ENCODE assay signal across 8 cellular contexts in genomic region chr10:72328045-72328828, GRCh38. TPM values are rescaled to one million over a fixed set of nuclear protein-coding genes. Genes with fewer than 3 reads are reported as not detected.
DNase-seq lines count a peak whose midpoint lies in the region; ATAC-seq and TF ChIP-seq lines count a peak whose summit lies in the region.

No MANE protein-coding gene starts in this region.

- H3K4me3 Mint-ChIP-seq in stimulated activated naive CD8-positive, alpha-beta T cell treated with anti-CD3 and anti-CD28 coated beads, Interleukin-15, amount 100 ng/mL, for 72 hours = peak overlapping the region; percentile 95 to 98

- H3K9me3 Mint-ChIP-seq in stimulated activated naive CD8-positive, alpha-beta T cell treated with anti-CD3 and anti-CD28 coated beads, Interleukin-15, amount 100 ng/mL, for 72 hours = no peaks in the 10 kb centered on the region

- DNase-seq in AG20443 (ENCODE audit: low spot score) (peak; percentile 73), OCI-LY7 (ENCODE audit: low spot score) (peak; percentile 68), cardiac fibroblast (ENCODE audit: low read depth in 2 of 2) (peak; percentile 80 to 83), kidney tubule cell (ENCODE audit: low spot score) (peak; percentile 77), middle frontal gyrus (ENCODE audit: extremely low spot score, low spot score) (no peak)
- DNase-seq in stimulated activated naive CD8-positive, alpha-beta T cell treated with anti-CD3 and anti-CD28 coated beads, Interleukin-15, amount 100 ng/mL, for 72 hours = peak; percentile 56 to 77

- peak; percentile 10 for ATAC-seq in stimulated activated naive CD8-positive, alpha-beta T cell treated with anti-CD3 and anti-CD28 coated beads, Interleukin-15, amount 100 ng/mL, for 72 hours
- ATAC-seq in HG02798 (IDR thresholded peaks at IDR 0.05; ENCODE audit: poor library complexity, unreplicated experiment) = no peak

- H4K20me1 ChIP-seq in OCI-LY7 (ENCODE audit: insufficient read depth, low read length) = no peaks in the 10 kb centered on the region

- H2AFZ ChIP-seq in OCI-LY7 (ENCODE audit: low read length) = peak overlapping the region; percentile 39; the same call in 1 of the 2 replicates

- peaks cover 90% of the 10 kb centered on the region for H3K4me1 Mint-ChIP-seq in stimulated activated naive CD8-positive, alpha-beta T cell treated with anti-CD3 and anti-CD28 coated beads, Interleukin-15, amount 100 ng/mL, for 72 hours

- peak overlapping the region; percentile 80 for H3K27ac ChIP-seq in OCI-LY7 (ENCODE audit: low read depth, low read length, poor library complexity, severe bottlenecking)

- CTCF ChIA-PET in OCI-LY7 (lab: Charles Lee; ENCODE audit: unreplicated experiment) = interaction anchor here (0.6 kb wide), 1 partner anchor 597 kb away, joined by 5 read pairs; no protein-coding TSS in a partner anchor

- POLR2A ChIA-PET in OCI-LY7 (lab: Charles Lee) = interaction anchor here (0.6 to 2.5 kb wide), 5 partner anchors 8 to 67 kb away, joined by 3 to 35 read pairs (median 4); no protein-coding TSS in a partner anchor

- peaks cover 3% of the 10 kb centered on the region; the same call in 1 of the 2 replicates for H3K36me3 ChIP-seq in OCI-LY7 (ENCODE audit: insufficient read depth, low read length)

- no TSS peak for BruUV-seq in OCI-LY7 (replicated peaks; lab: Mats Ljungman, UMichigan)

- H3K79me2 ChIP-seq in OCI-LY7 (ENCODE audit: insufficient read depth, low read depth, low read length) = no peaks in the 10 kb centered on the region

- H3K27ac Mint-ChIP-seq in stimulated activated naive CD8-positive, alpha-beta T cell treated with anti-CD3 and anti-CD28 coated beads, Interleukin-15, amount 100 ng/mL, for 72 hours = peak overlapping the region; percentile 100

- H3K4me3 ChIP-seq in OCI-LY7 (ENCODE audit: low read depth, low read length, poor library complexity, severe bottlenecking) (no peak overlapping the region), cardiac fibroblast (replicated peaks in 1 of 2; ENCODE audit: low read depth in 2 of 2, low read length in 2 of 2) (no peak overlapping the region)

- intact Hi-C loops in OCI-LY7 (cut with micrococcal nuclease; ENCODE audit: unreplicated experiment) = loop anchor here (1.0 to 2.0 kb wide), 2 partner anchors 201 to 280 kb away; no protein-coding TSS in a partner anchor

- no peaks in the 10 kb centered on the region for H3K9me2 ChIP-seq in OCI-LY7 (ENCODE audit: insufficient read depth, low read length)

- H3K9me3 ChIP-seq in OCI-LY7 (ENCODE audit: low read length) = no peaks in the 10 kb centered on the region

- peak overlapping the region; percentile 56 for H3K4me2 ChIP-seq in OCI-LY7 (ENCODE audit: low read length)

- peak; percentile 53 for TF ChIP-seq CTCF in GM12873 (IDR thresholded peaks at IDR 0.05; ENCODE audit: insufficient read depth, low read depth, low read length, missing control alignments)
- TF ChIP-seq CTCF in OCI-LY7 (conservative IDR thresholded peaks at IDR 0.05; ENCODE audit: low read length) = peak; percentile 87
- peak; percentile 63 for TF ChIP-seq CTCF in cardiac fibroblast (IDR thresholded peaks at IDR 0.05; ENCODE audit: low read depth, low read length)

- H3K27me3 Mint-ChIP-seq in stimulated activated naive CD8-positive, alpha-beta T cell treated with anti-CD3 and anti-CD28 coated beads, Interleukin-15, amount 100 ng/mL, for 72 hours = no peaks in the 10 kb centered on the region

- H3K4me1 ChIP-seq in OCI-LY7 (ENCODE audit: insufficient read depth, low read length, poor library complexity, severe bottlenecking) = peaks cover 66% of the 10 kb centered on the region

RNA-seq across cellular contexts. Expression of gene DNAJB12, which starts 26.5 kb away (rescaled TPM):
- 22.8 and 27.4 TPM in 2 replicates for total RNA-seq in OCI-LY7 (2014; rRNA removed; shearing (Covaris generic))
- 26.5 and 28.3 TPM in 2 replicates for total RNA-seq in OCI-LY7 (2022)

RNA-seq across cellular contexts. Expression of gene DDIT4, which starts 54.5 kb away (rescaled TPM):
- 102 and 105 TPM in 2 replicates for total RNA-seq in OCI-LY7 (2014; rRNA removed; shearing (Covaris generic))
- total RNA-seq in OCI-LY7 (2022) = 32.8 and 91.8 TPM in 2 replicates
